18 cellular contexts compared by ENCODE assay signal in genomic region chr10:78866731-78867554, GRCh38.
"Had no signal": no experiment of that assay in that cellular context is flagged by ENCODE, and none has a peak within 500 bp of the region (broad histone marks: within the 10 kb centered on the region; RNA-seq: fewer than 3 reads in every experiment).

No MANE protein-coding gene starts in this region.

- DNase-seq: activated CD4-positive, alpha-beta T cell treated with anti-CD3 and anti-CD28 coated beads, Interleukin-2, amount 10 ng/mL, durations not matched to agents 7 days and 5 days; activated CD4-positive, CD25-positive, alpha-beta regulatory T cell; activated CD8-positive, alpha-beta memory T cell treated with anti-CD3 and anti-CD28 coated beads, Interleukin-2, amount 50 U/mL, for 4 hours; activated naive CD4-positive, alpha-beta T cell treated with anti-CD3 and anti-CD28 coated beads for 36 hours; activated T-cell treated with anti-CD3 and anti-CD28 coated beads, Interleukin-2, amount 50 U/mL, for 4 hours; cortex of kidney; effector CD4-positive, alpha-beta T cell; gastrocnemius medialis; kidney; mesenchymal stem cell; naive thymus-derived CD8-positive, alpha-beta T cell; stimulated activated CD4-positive, alpha-beta T cell treated with anti-CD3 and anti-CD28 coated beads, Interleukin-2, amount 100 ng/mL, for 48 hours; transverse colon had no signal

- H3K27me3 ChIP-seq: gastrocnemius medialis, left lung, transverse colon had no signal

- H3K36me3 Mint-ChIP-seq: brain; naive thymus-derived CD8-positive, alpha-beta T cell had no signal

- H3K4me1 ChIP-seq: gastrocnemius medialis, left lung, transverse colon had no signal

- H3K9me3 ChIP-seq: gastrocnemius medialis, left lung, transverse colon had no signal

- H3K4me1 Mint-ChIP-seq: activated CD4-positive, alpha-beta T cell treated with anti-CD3 and anti-CD28 coated beads, Interleukin-2, amount 10 ng/mL, durations not matched to agents 7 days and 5 days had no signal

- H3K9me3 Mint-ChIP-seq: activated CD4-positive, alpha-beta T cell treated with anti-CD3 and anti-CD28 coated beads, Interleukin-2, amount 10 ng/mL, durations not matched to agents 7 days and 5 days; activated naive CD4-positive, alpha-beta T cell treated with anti-CD3 and anti-CD28 coated beads for 36 hours; activated T-cell treated with anti-CD3 and anti-CD28 coated beads, Interleukin-2, amount 50 U/mL, for 4 hours; brain; naive thymus-derived CD8-positive, alpha-beta T cell; stimulated activated naive CD8-positive, alpha-beta T cell treated with anti-CD3 and anti-CD28 coated beads, Interleukin-15, Interleukin-2, amounts not matched to agents 100 ng/mL and 50 ng/mL, for 24 hours; T-helper 2 cell treated with Interferon-gamma antibody and Interleukin-4, amounts not matched to agents 5 μg/mL and 100 μg/mL, for 36 hours had no signal

- H3K27me3 Mint-ChIP-seq: brain had no signal

- H3K36me3 ChIP-seq: gastrocnemius medialis, left lung, transverse colon had no signal

- ATAC-seq: activated T-cell treated with anti-CD3 and anti-CD28 coated beads, Interleukin-2, amount 50 U/mL, for 4 hours; gastrocnemius medialis; left lung; naive thymus-derived CD8-positive, alpha-beta T cell had no signal

- H3K27ac Mint-ChIP-seq: activated CD4-positive, alpha-beta T cell treated with anti-CD3 and anti-CD28 coated beads, Interleukin-2, amount 10 ng/mL, durations not matched to agents 7 days and 5 days; activated naive CD4-positive, alpha-beta T cell treated with anti-CD3 and anti-CD28 coated beads for 36 hours; naive thymus-derived CD8-positive, alpha-beta T cell; stimulated activated naive CD8-positive, alpha-beta T cell treated with anti-CD3 and anti-CD28 coated beads, Interleukin-15, Interleukin-2, amounts not matched to agents 100 ng/mL and 50 ng/mL, for 24 hours; T-helper 2 cell treated with Interferon-gamma antibody and Interleukin-4, amounts not matched to agents 5 μg/mL and 100 μg/mL, for 36 hours had no signal

- H3K4me3 ChIP-seq: gastrocnemius medialis, left lung, skin epidermis, transverse colon had no signal

- H3K27ac ChIP-seq: gastrocnemius medialis, left lung, skin epidermis, transverse colon had no signal

- H3K4me3 Mint-ChIP-seq: activated CD4-positive, alpha-beta T cell treated with anti-CD3 and anti-CD28 coated beads, Interleukin-2, amount 10 ng/mL, durations not matched to agents 7 days and 5 days; activated naive CD4-positive, alpha-beta T cell treated with anti-CD3 and anti-CD28 coated beads for 36 hours; activated T-cell treated with anti-CD3 and anti-CD28 coated beads, Interleukin-2, amount 50 U/mL, for 4 hours; brain; naive thymus-derived CD8-positive, alpha-beta T cell; stimulated activated naive CD8-positive, alpha-beta T cell treated with anti-CD3 and anti-CD28 coated beads, Interleukin-15, Interleukin-2, amounts not matched to agents 100 ng/mL and 50 ng/mL, for 24 hours; T-helper 2 cell treated with Interferon-gamma antibody and Interleukin-4, amounts not matched to agents 5 μg/mL and 100 μg/mL, for 36 hours had no signal
